ENCODE assay signal across 8 cellular contexts in genomic region chr2:10448208-10448645, GRCh38. TPM values are rescaled to one million over a fixed set of nuclear protein-coding genes. Genes with fewer than 3 reads are reported as not detected.
DNase-seq lines count a peak whose midpoint lies in the region; ATAC-seq and TF ChIP-seq lines count a peak whose summit lies in the region.

TSS of gene ODC1 (minus strand) at chr2:10448327. CDS start at chr2:10445032, 3,295 bp downstream.

- H4K20me1 ChIP-seq in osteoblast (ENCODE audit: insufficient read depth, low read length), result peaks cover 29% of the 10 kb centered on the region

- peak within 1 kb of the TSS; percentile 96 for H3K4me3 Mint-ChIP-seq in HFFc6

- peaks cover 60% of the 10 kb centered on the region for H3K4me1 Mint-ChIP-seq in HFFc6 (ENCODE audit: low read depth)

- peaks cover 5% of the 10 kb centered on the region for H3K9me3 Mint-ChIP-seq in HFFc6

- no CpG with 5 or more reads among the region's 68 CpGs for WGBS in gastroesophageal sphincter (ENCODE audit: low coverage in 1 of 2), 2 donors
- 0% methylated on average over 20 of the region's 68 CpGs; no CpG with 5 or more reads in 1 of the 2 donors for WGBS in testis, 2 donors

- intact Hi-C loops in testis (cut with DNase I; ENCODE audit: low total_unique reads), result no loop called here

- TF ChIP-seq POLR2A in gastroesophageal sphincter (IDR thresholded peaks at IDR 0.05), result peak in 1 of 2 donors; percentile 91
- TF ChIP-seq POLR2A in testis (IDR thresholded peaks at IDR 0.05), result no peak

- H3K27me3 Mint-ChIP-seq in HFFc6 (ENCODE audit: insufficient read depth), result peaks cover 5% of the 10 kb centered on the region; the same call in 1 of the 2 replicates

- H3K36me3 Mint-ChIP-seq in HFFc6 (ENCODE audit: low read depth), result peaks cover 32% of the 10 kb centered on the region

- peaks cover 3 to 77% (median 15%) of the 10 kb centered on the region in 3 donors for H3K4me1 ChIP-seq in gastroesophageal sphincter
- peaks cover 32% of the 10 kb centered on the region for H3K4me1 ChIP-seq in osteoblast (ENCODE audit: insufficient read depth, low read length)
- peaks cover 15% of the 10 kb centered on the region for H3K4me1 ChIP-seq in testis

- DNase-seq in GM03348 (ENCODE audit: low spot score) (peak; percentile 99), HFFc6 (peak; percentile 96), NAMALWA (ENCODE audit: low spot score) (peak; percentile 96), SK-MEL-5 (ENCODE audit: low read depth, low spot score) (peak; percentile 60), osteoblast (ENCODE audit: insufficient read length, low spot score, missing footprints) (peak; percentile 99), testis (peak; percentile 96)
- DNase-seq in activated naive CD4-positive, alpha-beta T cell treated with Interleukin-2 at 50 U/mL for 16 hours, result peak; percentile 98

- ATAC-seq in gastroesophageal sphincter, result peak; percentile 95

- peak within 1 kb of the TSS; percentile 86 for H2AFZ ChIP-seq in osteoblast (ENCODE audit: low read length)

- TF ChIP-seq EP300 in gastroesophageal sphincter (IDR thresholded peaks at IDR 0.05), result no peak

- H3K36me3 ChIP-seq in gastroesophageal sphincter (peaks cover 0 to 17% of the 10 kb centered on the region in 2 donors), osteoblast (ENCODE audit: insufficient read depth, low read length) (peaks cover 20% of the 10 kb centered on the region), testis (ENCODE audit: low read depth, missing control alignments) (no peaks in the 10 kb centered on the region)

- H3K79me2 ChIP-seq in osteoblast (ENCODE audit: insufficient read depth, low read length), result peaks cover 48% of the 10 kb centered on the region

- TF ChIP-seq CTCF in HFFc6 (IDR thresholded peaks at IDR 0.05) (no peak), gastroesophageal sphincter (IDR thresholded peaks at IDR 0.05) (peak in 1 of 4 experiments; percentile 9), osteoblast (IDR thresholded peaks at IDR 0.05; ENCODE audit: extremely low read depth, low read depth, low read length) (no peak), testis (IDR thresholded peaks at IDR 0.05) (no peak)

- H3K9me3 ChIP-seq in gastroesophageal sphincter (no peaks in the 10 kb centered on the region), osteoblast (ENCODE audit: low read depth, low read length) (no peaks in the 10 kb centered on the region), testis (no peaks in the 10 kb centered on the region)

- in situ Hi-C loops in SK-MEL-5 (cut with HindIII; ENCODE audit: low pct_unique_long_range_greater_than_20kb, low sequenced_read_pairs), result no loop called here

- H3K27ac ChIP-seq in gastroesophageal sphincter (peak within 1 kb of the TSS; percentile 93 to 99 (median 97)), osteoblast (ENCODE audit: low read depth, low read length) (peak within 1 kb of the TSS; percentile 83), testis (peak within 1 kb of the TSS; percentile 93 to 97)

- H3K27me3 ChIP-seq in gastroesophageal sphincter (no peaks in the 10 kb centered on the region), osteoblast (ENCODE audit: insufficient read depth, low read length) (no peaks in the 10 kb centered on the region), testis (no peaks in the 10 kb centered on the region)

- H3K4me2 ChIP-seq in osteoblast (ENCODE audit: insufficient read depth, low read length), result peak within 1 kb of the TSS; percentile 96

- H3K4me3 ChIP-seq in gastroesophageal sphincter, result peak within 1 kb of the TSS; percentile 62 to 81
- peak within 1 kb of the TSS; percentile 84 for H3K4me3 ChIP-seq in osteoblast (ENCODE audit: insufficient read depth, low read length)
- peak within 1 kb of the TSS; percentile 81 to 87 for H3K4me3 ChIP-seq in testis

- peak within 1 kb of the TSS; percentile 89 for H3K27ac Mint-ChIP-seq in HFFc6

RNA-seq across cellular contexts. Expression of gene ODC1, which starts in this region (rescaled TPM):
- total RNA-seq in HFFc6 (2021; fragmentation: NEBNext Ultra II Directional; extraction: Animal tissue kit (Norgen Biotek cat#: 25700)), result 100 to 1,000 TPM; 116 to 155 (median 143) TPM
- 59.6 and 62.3 TPM in 2 replicates for total RNA-seq in SK-MEL-5 (2014; rRNA removed; shearing (Covaris generic))
- polyA plus RNA-seq in SK-MEL-5 (2015; cell fraction: cytosol; rRNA removed), result 62.8 and 76.2 TPM in 2 replicates
- 30.8 and 38.2 TPM in 2 replicates for polyA plus RNA-seq in SK-MEL-5 (2015; cell fraction: nucleus; rRNA removed)
- total RNA-seq in gastroesophageal sphincter, result 100 to 1,000 TPM; 105 to 199 (median 137) TPM
- total RNA-seq in osteoblast, result 106 and 109 TPM in 2 replicates
- 100 to 1,000 TPM; 208 to 321 TPM for total RNA-seq in testis
- polyA plus RNA-seq in testis (ENCODE audit: insufficient read depth, low read depth, low replicate concordance), result 309 TPM

Comparison
In these comparisons a context has a peak if more than half of its experiments do, and no peak if none do; other contexts are left out.
1. Peak in every context shown above with its lines: DNase-seq, ATAC-seq, H3K4me3 ChIP-seq and H3K27ac ChIP-seq.